Comparison of ENCODE assay signal across 8 cellular contexts in the genomic region with DNA sequence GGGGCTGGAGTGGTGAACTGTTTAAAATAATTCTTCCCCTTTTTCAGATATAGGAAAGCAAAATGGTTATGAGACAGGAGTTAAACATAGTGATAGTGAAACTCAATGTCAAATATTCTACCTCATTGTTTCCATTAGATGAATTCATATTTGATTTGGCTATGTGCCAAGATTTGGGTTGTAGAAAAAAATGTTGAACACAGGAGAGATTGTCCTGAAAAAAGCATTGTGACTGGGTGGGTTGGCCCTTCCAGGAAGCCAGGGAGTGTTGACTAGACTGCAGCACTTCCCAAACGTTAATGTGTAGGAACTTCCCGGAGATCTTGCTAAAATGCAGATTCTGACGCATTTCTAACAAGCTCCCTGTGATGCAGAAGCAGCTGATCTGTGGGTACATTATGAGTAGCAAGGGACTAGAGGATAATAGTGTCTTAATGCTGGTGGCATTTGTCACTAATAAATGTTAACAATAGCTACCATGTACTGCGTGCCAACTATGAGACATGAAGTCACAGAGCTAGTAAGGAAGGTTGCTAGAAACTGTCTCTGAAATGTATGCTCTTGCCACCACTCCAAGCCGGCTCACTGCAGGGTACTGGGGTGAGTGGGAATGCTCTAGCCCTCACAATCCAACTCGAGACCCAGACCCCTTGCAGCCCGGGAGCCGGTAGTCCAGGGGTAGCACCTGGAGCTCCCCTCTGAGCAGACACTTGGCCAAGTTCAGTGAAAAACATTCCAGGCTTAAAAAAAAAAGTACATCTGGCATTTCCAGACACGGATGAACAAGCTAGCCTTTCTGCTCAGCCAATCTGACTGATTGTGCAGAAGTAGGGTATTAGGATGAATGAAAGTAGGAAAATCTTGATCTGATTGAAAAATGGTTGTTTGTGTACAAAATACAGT.
DNase-seq lines count a peak whose midpoint lies in the region; ATAC-seq lines count a peak whose summit lies in the region.

No MANE protein-coding gene starts in this region.

- DNase-seq in activated CD4-positive, alpha-beta T cell treated with anti-CD3 and anti-CD28 coated beads for 36 hours: peak; percentile 12
- no peak for DNase-seq in activated CD4-positive, alpha-beta T cell treated with anti-CD3 and anti-CD28 coated beads, Interleukin-2, amount 10 ng/mL, durations not matched to agents 7 days and 5 days
- DNase-seq in activated naive CD8-positive, alpha-beta T cell treated with anti-CD3 and anti-CD28 coated beads, Interleukin-2, amount 50 U/mL, for 24 hours: no peak
- DNase-seq in iris pigment epithelial cell (ENCODE audit: low read depth): peak; percentile 47
- DNase-seq in superior temporal gyrus (ENCODE audit: extremely low spot score): peak; percentile 70
- DNase-seq in H4 (ENCODE audit: low spot score): no peak
- no peak for DNase-seq in stimulated activated CD4-positive, alpha-beta T cell treated with anti-CD3 and anti-CD28 coated beads, Interleukin-4, amount 100 ng/mL, for 4 hours

- no peak overlapping the region for H3K27ac Mint-ChIP-seq in activated CD4-positive, alpha-beta T cell treated with anti-CD3 and anti-CD28 coated beads for 36 hours
- no peak overlapping the region for H3K27ac Mint-ChIP-seq in activated CD4-positive, alpha-beta T cell treated with anti-CD3 and anti-CD28 coated beads, Interleukin-2, amount 10 ng/mL, durations not matched to agents 7 days and 5 days
- H3K27ac Mint-ChIP-seq in activated naive CD8-positive, alpha-beta T cell treated with anti-CD3 and anti-CD28 coated beads, Interleukin-2, amount 50 U/mL, for 24 hours: peak overlapping the region; percentile 59

- H3K36me3 Mint-ChIP-seq in activated CD4-positive, alpha-beta T cell treated with anti-CD3 and anti-CD28 coated beads for 36 hours (ENCODE audit: low read depth): no peaks in the 10 kb centered on the region
- H3K36me3 Mint-ChIP-seq in activated CD4-positive, alpha-beta T cell treated with anti-CD3 and anti-CD28 coated beads, Interleukin-2, amount 10 ng/mL, durations not matched to agents 7 days and 5 days (ENCODE audit: low read depth): no peaks in the 10 kb centered on the region
- no peaks in the 10 kb centered on the region for H3K36me3 Mint-ChIP-seq in activated naive CD8-positive, alpha-beta T cell treated with anti-CD3 and anti-CD28 coated beads, Interleukin-2, amount 50 U/mL, for 24 hours (ENCODE audit: low read depth)

- H3K27me3 Mint-ChIP-seq in activated CD4-positive, alpha-beta T cell treated with anti-CD3 and anti-CD28 coated beads for 36 hours: no peaks in the 10 kb centered on the region
- peaks cover 3% of the 10 kb centered on the region for H3K27me3 Mint-ChIP-seq in activated CD4-positive, alpha-beta T cell treated with anti-CD3 and anti-CD28 coated beads, Interleukin-2, amount 10 ng/mL, durations not matched to agents 7 days and 5 days
- H3K27me3 Mint-ChIP-seq in activated naive CD8-positive, alpha-beta T cell treated with anti-CD3 and anti-CD28 coated beads, Interleukin-2, amount 50 U/mL, for 24 hours: no peaks in the 10 kb centered on the region

- H3K4me3 Mint-ChIP-seq in activated CD4-positive, alpha-beta T cell treated with anti-CD3 and anti-CD28 coated beads for 36 hours: no peak overlapping the region
- H3K4me3 Mint-ChIP-seq in activated CD4-positive, alpha-beta T cell treated with anti-CD3 and anti-CD28 coated beads, Interleukin-2, amount 10 ng/mL, durations not matched to agents 7 days and 5 days: no peak overlapping the region
- H3K4me3 Mint-ChIP-seq in activated naive CD8-positive, alpha-beta T cell treated with anti-CD3 and anti-CD28 coated beads, Interleukin-2, amount 50 U/mL, for 24 hours: no peak overlapping the region

- POLR2A ChIA-PET in activated CD4-positive, alpha-beta T cell treated with anti-CD3 and anti-CD28 coated beads for 36 hours (lab: Charles Lee): interaction anchor here (0.6 kb wide), 2 partner anchors 104 to 397 kb away, joined by 3 to 4 read pairs; no protein-coding TSS in a partner anchor
- POLR2A ChIA-PET in activated CD4-positive, alpha-beta T cell treated with anti-CD3 and anti-CD28 coated beads, Interleukin-2, amount 10 ng/mL, durations not matched to agents 7 days and 5 days (lab: Charles Lee): no interaction called here

- CTCF ChIA-PET in activated CD4-positive, alpha-beta T cell treated with anti-CD3 and anti-CD28 coated beads for 36 hours (lab: Charles Lee): interaction anchor here (0.7 to 1.8 kb wide), 6 partner anchors 9 to 43 kb away, joined by 3 to 9 read pairs (median 4); no protein-coding TSS in a partner anchor
- CTCF ChIA-PET in activated CD4-positive, alpha-beta T cell treated with anti-CD3 and anti-CD28 coated beads, Interleukin-2, amount 10 ng/mL, durations not matched to agents 7 days and 5 days (lab: Charles Lee): interaction anchor here (0.8 to 2.0 kb wide), 4 partner anchors 9 to 15 kb away, joined by 3 to 4 read pairs (median 3); no protein-coding TSS in a partner anchor

- H3K4me1 Mint-ChIP-seq in activated CD4-positive, alpha-beta T cell treated with anti-CD3 and anti-CD28 coated beads for 36 hours: peaks cover 19% of the 10 kb centered on the region
- H3K4me1 Mint-ChIP-seq in activated CD4-positive, alpha-beta T cell treated with anti-CD3 and anti-CD28 coated beads, Interleukin-2, amount 10 ng/mL, durations not matched to agents 7 days and 5 days: peaks cover under 1% of the 10 kb centered on the region
- peaks cover 16% of the 10 kb centered on the region for H3K4me1 Mint-ChIP-seq in activated naive CD8-positive, alpha-beta T cell treated with anti-CD3 and anti-CD28 coated beads, Interleukin-2, amount 50 U/mL, for 24 hours

- peak; percentile 66 for ATAC-seq in activated CD4-positive, alpha-beta T cell treated with anti-CD3 and anti-CD28 coated beads for 36 hours
- no peak for ATAC-seq in activated naive CD8-positive, alpha-beta T cell treated with anti-CD3 and anti-CD28 coated beads, Interleukin-2, amount 50 U/mL, for 24 hours
- ATAC-seq in GM21447 (IDR thresholded peaks at IDR 0.05; ENCODE audit: unreplicated experiment): no peak

- H3K9me3 Mint-ChIP-seq in activated CD4-positive, alpha-beta T cell treated with anti-CD3 and anti-CD28 coated beads for 36 hours (ENCODE audit: low read depth): no peaks in the 10 kb centered on the region
- no peaks in the 10 kb centered on the region for H3K9me3 Mint-ChIP-seq in activated CD4-positive, alpha-beta T cell treated with anti-CD3 and anti-CD28 coated beads, Interleukin-2, amount 10 ng/mL, durations not matched to agents 7 days and 5 days
- H3K9me3 Mint-ChIP-seq in activated naive CD8-positive, alpha-beta T cell treated with anti-CD3 and anti-CD28 coated beads, Interleukin-2, amount 50 U/mL, for 24 hours: no peaks in the 10 kb centered on the region

- intact Hi-C loops in activated CD4-positive, alpha-beta T cell treated with anti-CD3 and anti-CD28 coated beads for 36 hours (cut with DNase I, micrococcal nuclease): no loop called here

Comparison
In these comparisons a context has a peak if more than half of its experiments do, and no peak if none do; other contexts are left out.
1. DNase-seq: peak in activated CD4-positive, alpha-beta T cell treated with anti-CD3 and anti-CD28 coated beads for 36 hours (single experiment), iris pigment epithelial cell (single experiment) and superior temporal gyrus (single experiment); none in activated CD4-positive, alpha-beta T cell treated with anti-CD3 and anti-CD28 coated beads, Interleukin-2, amount 10 ng/mL, durations not matched to agents 7 days and 5 days (single experiment), activated naive CD8-positive, alpha-beta T cell treated with anti-CD3 and anti-CD28 coated beads, Interleukin-2, amount 50 U/mL, for 24 hours (single experiment), H4 (single experiment) and stimulated activated CD4-positive, alpha-beta T cell treated with anti-CD3 and anti-CD28 coated beads, Interleukin-4, amount 100 ng/mL, for 4 hours (0 of 2).